ENCODE assay signal across 9 cellular contexts in genomic region chr15:69161878-69162213, GRCh38. TPM values are rescaled to one million over a fixed set of nuclear protein-coding genes. Genes with fewer than 3 reads are reported as not detected.
A peak's percentile ranks its signal among the peaks of the same experiment; 100 is the strongest.
DNase-seq lines count a peak whose midpoint lies in the region; FAIRE-seq and TF ChIP-seq lines count a peak whose summit lies in the region.
"Had no signal": no experiment of that assay in that cellular context is flagged by ENCODE, and none has a peak within 500 bp of the region (broad histone marks: within the 10 kb centered on the region; RNA-seq: fewer than 3 reads in every experiment).

No MANE protein-coding gene starts in this region.

- FAIRE-seq in GM19239 (lab: Jason Lieb, UNC), result no peak

- H3K9me3 ChIP-seq in mesodermal cell (ENCODE audit: control insufficient read depth, low read length), result no peaks in the 10 kb centered on the region

- no peak overlapping the region for H3K27ac Mint-ChIP-seq in activated naive CD4-positive, alpha-beta T cell treated with anti-CD3 and anti-CD28 coated beads, Interleukin-2, amount 10 ng/mL, durations not matched to agents 7 days and 5 days

- no peaks in the 10 kb centered on the region for H3K36me3 Mint-ChIP-seq in activated naive CD4-positive, alpha-beta T cell treated with anti-CD3 and anti-CD28 coated beads, Interleukin-2, amount 10 ng/mL, durations not matched to agents 7 days and 5 days

- TF ChIP-seq CTCF in cardiac fibroblast (IDR thresholded peaks at IDR 0.05; ENCODE audit: low read depth, low read length), result no peak

- H3K4me1 ChIP-seq in mesodermal cell (ENCODE audit: control insufficient read depth, insufficient read depth, low read length, poor library complexity, severe bottlenecking) (peaks cover 6% of the 10 kb centered on the region), urinary bladder (ENCODE audit: insufficient read depth) (no peaks in the 10 kb centered on the region)

- peaks cover 12% of the 10 kb centered on the region for H3K4me1 Mint-ChIP-seq in activated naive CD4-positive, alpha-beta T cell treated with anti-CD3 and anti-CD28 coated beads, Interleukin-2, amount 10 ng/mL, durations not matched to agents 7 days and 5 days

- no peaks in the 10 kb centered on the region for H3K9me3 Mint-ChIP-seq in activated naive CD4-positive, alpha-beta T cell treated with anti-CD3 and anti-CD28 coated beads, Interleukin-2, amount 10 ng/mL, durations not matched to agents 7 days and 5 days

- H3K4me3 ChIP-seq in cardiac fibroblast (replicated peaks in 1 of 2; ENCODE audit: low read depth in 2 of 2, low read length in 2 of 2) (peak overlapping the region; percentile 87 to 89), mesodermal cell (ENCODE audit: extremely low read depth, insufficient read depth, low read length, poor library complexity, severe bottlenecking) (peak overlapping the region; percentile 82), urinary bladder (ENCODE audit: low read depth, low read length) (peak overlapping the region; percentile 87)

- no peak for DNase-seq in activated naive CD4-positive, alpha-beta T cell treated with anti-CD3 and anti-CD28 coated beads, Interleukin-2, amount 10 ng/mL, durations not matched to agents 7 days and 5 days
- no peak for DNase-seq in activated naive CD4-positive, alpha-beta T cell treated with anti-CD3 and anti-CD28 coated beads, Interleukin-2, amount 50 U/mL, for 16 hours
- DNase-seq in cardiac fibroblast (ENCODE audit: low read depth in 2 of 2) (no peak), GM19239 (ENCODE audit: insufficient read length, low spot score) (no peak), COLO829 (ENCODE audit: low spot score) (no peak), T-helper 9 cell (no peak)
- DNase-seq: DMS 273 treated with DMSO at 0.1 percent for 48 hours had no signal

- H3K4me3 Mint-ChIP-seq in activated naive CD4-positive, alpha-beta T cell treated with anti-CD3 and anti-CD28 coated beads, Interleukin-2, amount 10 ng/mL, durations not matched to agents 7 days and 5 days, result peak overlapping the region; percentile 93

- WGBS in mesodermal cell (ENCODE audit: insufficient coverage in 2 of 2), 2 experiments, result 24 to 38% methylated on average over 4 of the region's 5 CpGs
- 28% methylated on average over 5 of the region's 5 CpGs for WGBS in urinary bladder

- H3K27me3 Mint-ChIP-seq in activated naive CD4-positive, alpha-beta T cell treated with anti-CD3 and anti-CD28 coated beads, Interleukin-2, amount 10 ng/mL, durations not matched to agents 7 days and 5 days, result peaks cover 36% of the 10 kb centered on the region

- H3K27ac ChIP-seq in mesodermal cell (ENCODE audit: low read depth, low read length, severe bottlenecking) (no peak overlapping the region), urinary bladder (ENCODE audit: low read depth) (no peak overlapping the region)

- H3K36me3 ChIP-seq in mesodermal cell (ENCODE audit: control insufficient read depth, insufficient read depth, low read length) (no peaks in the 10 kb centered on the region), urinary bladder (ENCODE audit: insufficient read depth) (no peaks in the 10 kb centered on the region)

- CTCF ChIA-PET in activated naive CD4-positive, alpha-beta T cell treated with anti-CD3 and anti-CD28 coated beads, Interleukin-2, amount 10 ng/mL, durations not matched to agents 7 days and 5 days (lab: Charles Lee), result no interaction called here

RNA-seq across cellular contexts. Expression of gene GLCE, which starts 1.4 kb away (rescaled TPM):
- polyA plus RNA-seq in mesodermal cell (2013, experiment 1 of 2), result 8.9 TPM
- 12.2 TPM for polyA plus RNA-seq in mesodermal cell (2013, experiment 2 of 2)
- 44.4 TPM for total RNA-seq in urinary bladder
- polyA plus RNA-seq in urinary bladder, result 9.6 TPM
